In the genomic region with DNA sequence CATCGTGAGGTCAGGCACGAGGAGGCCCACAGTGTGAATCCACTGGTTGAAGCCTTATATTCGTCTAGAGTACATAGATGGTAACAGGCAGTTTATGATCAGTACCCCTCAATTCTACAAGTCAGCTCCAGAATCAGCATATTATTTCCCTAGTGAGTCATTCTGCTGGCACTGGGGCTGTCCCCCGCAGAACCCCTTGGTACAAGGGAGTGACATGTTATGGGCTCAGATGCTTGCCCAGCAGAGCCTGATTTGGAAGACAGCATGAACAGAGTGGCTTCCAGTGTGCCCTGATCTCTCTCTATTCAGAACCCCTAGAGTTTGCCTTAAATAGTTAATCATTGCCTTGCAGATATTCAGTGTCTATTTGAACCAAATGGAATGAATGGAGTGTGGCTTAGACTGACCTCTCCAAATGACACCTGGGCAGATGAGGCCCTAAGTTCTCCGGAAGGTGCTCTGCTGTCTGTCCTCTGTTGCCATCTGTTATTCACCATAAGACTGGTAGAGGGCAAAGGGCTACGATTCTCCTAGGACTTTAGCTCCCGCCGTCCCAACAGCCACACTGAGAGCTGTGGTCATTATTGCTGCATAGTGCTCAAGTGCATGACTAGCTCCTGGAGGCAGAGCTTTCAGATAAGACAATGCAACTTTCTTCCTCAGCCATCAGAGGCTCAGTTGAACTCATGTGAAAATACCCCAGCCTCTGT, we compare ENCODE assay signal across 24 cellular contexts. TPM values are rescaled to one million over a fixed set of nuclear protein-coding genes. Genes with fewer than 3 reads are reported as not detected.
A peak's percentile ranks its signal among the peaks of the same experiment; 100 is the strongest.
DNase-seq lines count a peak whose midpoint lies in the region; ATAC-seq and TF ChIP-seq lines count a peak whose summit lies in the region.
"Had no signal": no experiment of that assay in that cellular context is flagged by ENCODE, and none has a peak within 500 bp of the region (broad histone marks: within the 10 kb centered on the region; RNA-seq: fewer than 3 reads in every experiment).

No MANE protein-coding gene starts in this region.

- H3K27ac Mint-ChIP-seq in activated T-cell treated with anti-CD3 and anti-CD28 coated beads, Interleukin-2, amount 50 U/mL, for 72 hours: no peak overlapping the region
- H3K27ac Mint-ChIP-seq in H9: no peak overlapping the region
- H3K27ac Mint-ChIP-seq: GM23338 had no signal

- no CpG with 5 or more reads among the region's 8 CpGs for WGBS in H9 (ENCODE audit: extremely low coverage, insufficient read length, low lambda C conversion rate)
- WGBS in neuronal stem cell (ENCODE audit: extremely low coverage in 2 of 2, insufficient read length in 2 of 2, insufficient replicate concordance in 1 of 2), 2 donors: no CpG with 5 or more reads among the region's 8 CpGs

- H2AK5ac ChIP-seq in H9 (ENCODE audit: insufficient read length, low read length) (no peak overlapping the region), neuronal stem cell (ENCODE audit: low read depth, low read length) (no peak overlapping the region)

- H3K79me2 ChIP-seq in H9 (ENCODE audit: insufficient read depth, low read length): no peaks in the 10 kb centered on the region

- H3K4me1 Mint-ChIP-seq in activated T-cell treated with anti-CD3 and anti-CD28 coated beads, Interleukin-2, amount 50 U/mL, for 72 hours (ENCODE audit: low read depth): no peaks in the 10 kb centered on the region
- H3K4me1 Mint-ChIP-seq in H9: no peaks in the 10 kb centered on the region
- H3K4me1 Mint-ChIP-seq: GM23338 had no signal

- H3K56ac ChIP-seq in H9 (ENCODE audit: insufficient read length, low read depth, low read length): no peak overlapping the region

- DNase-seq in activated T-cell treated with anti-CD3 and anti-CD28 coated beads, Interleukin-2, amount 50 U/mL, for 48 hours: peak; percentile 3 to 5
- DNase-seq in activated T-cell treated with anti-CD3 and anti-CD28 coated beads, Interleukin-2, amount 50 U/mL, for 72 hours: no peak
- DNase-seq in H9: peak; percentile 19
- peak; percentile 54 for DNase-seq in coronary artery (ENCODE audit: low spot score)
- DNase-seq in neuronal stem cell (ENCODE audit: low spot score): no peak
- no peak for DNase-seq in GM19238 (ENCODE audit: insufficient read length, low spot score)
- DNase-seq in HCEC 1CT: no peak
- no peak for DNase-seq in SKM-1 treated with dmso at 0.1 percent for 144 hours (lab: John Stamatoyannopoulos, UW; ENCODE audit: unreplicated experiment)
- DNase-seq: BE2C, Karpas-422, MV-4-11, NCI-H1105 treated with DMSO at 0.1 percent for 48 hours, NCI-H1694, NCI-H2081 treated with DMSO at 0.1 percent for 48 hours, NCI-H2171 treated with DMSO at 0.1 percent for 48 hours, NCI-H524 treated with DMSO at 0.1 percent for 48 hours, NCI-H82, Peyer's patch, SJCRH30 had no signal

- H2BK12ac ChIP-seq in H9 (ENCODE audit: insufficient read length, low read depth, low read length) (no peak overlapping the region), neuronal stem cell (ENCODE audit: low read length) (peak overlapping the region; percentile 23)

- H3K18ac ChIP-seq in H9 (ENCODE audit: insufficient read length, low read depth, low read length) (no peak overlapping the region), neuronal stem cell (ENCODE audit: low read length) (no peak overlapping the region)

- no peak overlapping the region for H3K27ac ChIP-seq in H9 (ENCODE audit: insufficient read length, low read depth, low read length)
- no peak overlapping the region for H3K27ac ChIP-seq in coronary artery
- no peak overlapping the region for H3K27ac ChIP-seq in neuronal stem cell (replicated peaks; ENCODE audit: low read length)
- H3K27ac ChIP-seq: A549, Peyer's patch, SJCRH30 had no signal

- H3K27me3 ChIP-seq in H9 (ENCODE audit: insufficient read depth, low read length) (no peaks in the 10 kb centered on the region), neuronal stem cell (ENCODE audit: control insufficient read depth in 3 of 3, insufficient read depth in 3 of 3, low read depth in 1 of 3, low read length in 3 of 3) (peaks cover 0 to 21% (median 0%) of the 10 kb centered on the region in 3 experiments)
- H3K27me3 ChIP-seq: BE2C, Peyer's patch, SJCRH30 had no signal

- H2BK120ac ChIP-seq in H9 (ENCODE audit: low read depth, low read length, poor library complexity, severe bottlenecking): no peak overlapping the region
- H2BK120ac ChIP-seq in neuronal stem cell (ENCODE audit: low read depth, low read length): no peak overlapping the region

- H3K79me1 ChIP-seq in H9 (ENCODE audit: insufficient read depth, low read depth, low read length, poor library complexity, severe bottlenecking): no peaks in the 10 kb centered on the region
- no peaks in the 10 kb centered on the region for H3K79me1 ChIP-seq in neuronal stem cell (ENCODE audit: low read depth, low read length)

- H4K5ac ChIP-seq in H9 (ENCODE audit: insufficient read length, low read depth, low read length): no peak overlapping the region

- no peaks in the 10 kb centered on the region for H3K9me3 Mint-ChIP-seq in activated T-cell treated with anti-CD3 and anti-CD28 coated beads, Interleukin-2, amount 50 U/mL, for 72 hours
- H3K9me3 Mint-ChIP-seq in H9: no peaks in the 10 kb centered on the region
- H3K9me3 Mint-ChIP-seq: GM23338 had no signal

- ATAC-seq in activated T-cell treated with anti-CD3 and anti-CD28 coated beads, Interleukin-2, amount 50 U/mL, for 72 hours (replicated peaks in 1 of 2): no peak
- ATAC-seq: A549, GM23338, HCT116 had no signal

- H3T11ph ChIP-seq in H9 (ENCODE audit: low read length): no peak overlapping the region

- no peaks in the 10 kb centered on the region for H3K36me3 ChIP-seq in neuronal stem cell (replicated peaks in 1 of 2; ENCODE audit: control insufficient read depth in 2 of 2, insufficient read depth in 2 of 2, low read length in 2 of 2)
- H3K36me3 ChIP-seq: BE2C, Peyer's patch, SJCRH30 had no signal

- no peak overlapping the region for H4K91ac ChIP-seq in H9 (ENCODE audit: insufficient read length, low read depth, low read length)
- H4K91ac ChIP-seq in neuronal stem cell (ENCODE audit: low read depth, low read length, poor library complexity): no peak overlapping the region

- no peaks in the 10 kb centered on the region for H3K9me3 ChIP-seq in H9 (ENCODE audit: control insufficient read depth, low read depth, low read length)
- H3K9me3 ChIP-seq in neuronal stem cell (replicated peaks in 1 of 2; ENCODE audit: control insufficient read depth in 2 of 2, insufficient read depth in 1 of 2, low read depth in 1 of 2, low read length in 2 of 2): no peaks in the 10 kb centered on the region
- H3K9me3 ChIP-seq: A549, BE2C, Peyer's patch, SJCRH30 had no signal

- H3K4me3 ChIP-seq in coronary artery (no peak overlapping the region), neuronal stem cell (ENCODE audit: low read length in 2 of 2) (no peak overlapping the region)
- H3K4me3 ChIP-seq: A549, GM23338, Peyer's patch, SJCRH30 had no signal

- peaks cover 7% of the 10 kb centered on the region for H3K27me3 Mint-ChIP-seq in activated T-cell treated with anti-CD3 and anti-CD28 coated beads, Interleukin-2, amount 50 U/mL, for 72 hours (ENCODE audit: low read depth)
- peaks cover 4% of the 10 kb centered on the region for H3K27me3 Mint-ChIP-seq in H9 (ENCODE audit: low read depth)

- H2BK5ac ChIP-seq in H9 (ENCODE audit: insufficient read length, low read length): no peak overlapping the region
- H2BK5ac ChIP-seq in neuronal stem cell (ENCODE audit: low read length): no peak overlapping the region

- no peak overlapping the region for H2BK15ac ChIP-seq in H9 (ENCODE audit: low read depth, low read length)
- no peak overlapping the region for H2BK15ac ChIP-seq in neuronal stem cell (ENCODE audit: low read length)

- H2AFZ ChIP-seq in H9 (ENCODE audit: low read length) (no peak overlapping the region), neuronal stem cell (ENCODE audit: low read length) (no peak overlapping the region)
- H2AFZ ChIP-seq: GM23338 had no signal

- no peak overlapping the region; the same call in 1 of the 2 replicates for H3K14ac ChIP-seq in H9 (ENCODE audit: insufficient read depth, low read length)
- H3K14ac ChIP-seq in neuronal stem cell (ENCODE audit: low read length): no peak overlapping the region

- no peaks in the 10 kb centered on the region for H3K4me1 ChIP-seq in H9 (ENCODE audit: insufficient read depth, low read length)
- H3K4me1 ChIP-seq in neuronal stem cell (ENCODE audit: control insufficient read depth in 2 of 2, insufficient read depth in 1 of 2, low read depth in 1 of 2, low read length in 2 of 2): peaks cover 0 to 6% of the 10 kb centered on the region in 2 donors
- H3K4me1 ChIP-seq: A549, BE2C, Peyer's patch, SJCRH30 had no signal

- no peak overlapping the region for H3K23ac ChIP-seq in H9 (ENCODE audit: insufficient read length, low read depth, low read length)
- no peak overlapping the region for H3K23ac ChIP-seq in neuronal stem cell (ENCODE audit: low read depth, low read length, poor library complexity)

- H4K8ac ChIP-seq in H9 (replicated peaks; ENCODE audit: insufficient read length, low read depth, low read length) (no peak overlapping the region), neuronal stem cell (ENCODE audit: low read depth, low read length) (no peak overlapping the region)

- no peaks in the 10 kb centered on the region for H3K23me2 ChIP-seq in H9 (ENCODE audit: insufficient read length, low read depth, low read length, poor library complexity, severe bottlenecking)

- TF ChIP-seq CTCF in H9 (conservative IDR thresholded peaks at IDR 0.05) (no peak), coronary artery (IDR thresholded peaks at IDR 0.05) (no peak)

- H3K4ac ChIP-seq in H9 (ENCODE audit: low read depth, low read length): no peak overlapping the region
- no peak overlapping the region for H3K4ac ChIP-seq in neuronal stem cell (ENCODE audit: low read length)

- H3K4me2 ChIP-seq in H9 (ENCODE audit: insufficient read depth, insufficient read length, low read length): no peak overlapping the region
- no peak overlapping the region for H3K4me2 ChIP-seq in neuronal stem cell (ENCODE audit: insufficient read depth, low read length, poor library complexity, severe bottlenecking)
- H3K4me2 ChIP-seq: A549, GM23338 had no signal

- no peaks in the 10 kb centered on the region for H3K36me3 Mint-ChIP-seq in activated T-cell treated with anti-CD3 and anti-CD28 coated beads, Interleukin-2, amount 50 U/mL, for 72 hours (ENCODE audit: insufficient read depth in 2 of 2)
- no peaks in the 10 kb centered on the region; a peak in 1 of 7 replicates for H3K36me3 Mint-ChIP-seq in H9 (ENCODE audit: insufficient read depth in 1 of 3, low read depth in 3 of 3)

- no peak overlapping the region for H3K9ac ChIP-seq in H9 (ENCODE audit: extremely low read depth, insufficient read length, low read length)
- no peak overlapping the region for H3K9ac ChIP-seq in neuronal stem cell (ENCODE audit: low read depth, low read length, poor library complexity)

- H4K20me1 ChIP-seq in H9 (ENCODE audit: control insufficient read depth, insufficient read depth, insufficient read length): no peaks in the 10 kb centered on the region

- H2BK20ac ChIP-seq in H9 (ENCODE audit: low read depth, low read length, poor library complexity, severe bottlenecking): no peak overlapping the region

- H3K4me3 Mint-ChIP-seq in activated T-cell treated with anti-CD3 and anti-CD28 coated beads, Interleukin-2, amount 50 U/mL, for 72 hours: no peak overlapping the region
- no peak overlapping the region for H3K4me3 Mint-ChIP-seq in H9
- H3K4me3 Mint-ChIP-seq: GM23338 had no signal

RNA-seq across cellular contexts. Expression of a gene that starts 41.1 kb away (rescaled TPM):
- total RNA-seq in activated T-cell treated with anti-CD3 and anti-CD28 coated beads, Interleukin-2, amount 50 U/mL, for 72 hours: 1 to 10 TPM; 6.0 to 7.2 TPM
- 0.61 and 0.79 TPM in 2 replicates for total RNA-seq in H9 (2021)
- polyA plus RNA-seq in neuronal stem cell (2013, experiment 1 of 2): 2.9 TPM
- polyA plus RNA-seq in neuronal stem cell (2013, experiment 2 of 2): 2.5 TPM
- polyA plus RNA-seq: A549 had no signal

RNA-seq across cellular contexts. Expression of a gene that starts 57.0 kb away (rescaled TPM):
- under 1 TPM in 1 of 2 donors, not detected in 1; 0.14 TPM for total RNA-seq in activated T-cell treated with anti-CD3 and anti-CD28 coated beads, Interleukin-2, amount 50 U/mL, for 72 hours
- not detected in 2 replicates for total RNA-seq in H9 (2021)
- polyA plus RNA-seq in neuronal stem cell (2013, experiment 1 of 2): 0.03 TPM
- polyA plus RNA-seq in neuronal stem cell (2013, experiment 2 of 2): 0.03 TPM
- total RNA-seq: GM23338, M059J, OCI-LY7, Peyer's patch, SJCRH30 had no signal
- polyA plus RNA-seq: A549 had no signal

Comparison
In these comparisons a context has a peak if more than half of its experiments do, and no peak if none do; other contexts are left out.
1. DNase-seq: peak in activated T-cell treated with anti-CD3 and anti-CD28 coated beads, Interleukin-2, amount 50 U/mL, for 48 hours (2 of 2), H9 (single experiment) and coronary artery (single experiment); none in activated T-cell treated with anti-CD3 and anti-CD28 coated beads, Interleukin-2, amount 50 U/mL, for 72 hours (0 of 2), neuronal stem cell (single experiment), GM19238 (single experiment), HCEC 1CT (single experiment) and SKM-1 treated with dmso at 0.1 percent for 144 hours (single experiment).